8 cellular contexts compared by ENCODE assay signal in genomic region chr3:51941798-51942602, GRCh38. TPM values are rescaled to one million over a fixed set of nuclear protein-coding genes. Genes with fewer than 3 reads are reported as not detected.
A peak's percentile ranks its signal among the peaks of the same experiment; 100 is the strongest.
DNase-seq lines count a peak whose midpoint lies in the region; ATAC-seq and TF ChIP-seq lines count a peak whose summit lies in the region.

TSS of gene PARP3 (plus strand) at chr3:51942363. CDS start at chr3:51943356, 993 bp downstream.
TSS of gene RRP9 (minus strand) at chr3:51941904. CDS start at chr3:51941867, 37 bp downstream.

- BruUV-seq in OCI-LY7 (replicated peaks; lab: Mats Ljungman, UMichigan) = no TSS peak

- CTCF ChIA-PET in OCI-LY7 (lab: Charles Lee; ENCODE audit: unreplicated experiment) = interaction anchor here (0.7 kb wide), 1 partner anchor 32 kb away, joined by 3 read pairs; the partner anchor contains the start of genes ABHD14A and ABHD14B

- POLR2A ChIA-PET in OCI-LY7 (lab: Charles Lee) = interaction anchor here (0.6 to 2.3 kb wide), 6 partner anchors 15 to 1596 kb away, joined by 3 to 11 read pairs (median 3); partner anchors contain the start of genes ABHD14B and RPL29

- peak; percentile 90 for ATAC-seq in GM21515 (IDR thresholded peaks at IDR 0.05; ENCODE audit: unreplicated experiment)

- peak within 1 kb of the TSS; percentile 88 for H3K4me2 ChIP-seq in OCI-LY7 (ENCODE audit: low read length)

- peak; percentile 96 for TF ChIP-seq CTCF in OCI-LY7 (conservative IDR thresholded peaks at IDR 0.05; ENCODE audit: low read length)

- H3K9me3 ChIP-seq in OCI-LY7 (ENCODE audit: low read length) = no peaks in the 10 kb centered on the region
- H3K9me3 ChIP-seq in mononuclear cell (ENCODE audit: low read depth, low read length) = no peaks in the 10 kb centered on the region

- H3K4me3 ChIP-seq in OCI-LY7 (ENCODE audit: low read depth, low read length, poor library complexity, severe bottlenecking) (peak within 1 kb of the TSS; percentile 90), mononuclear cell (ENCODE audit: low read length) (peak within 1 kb of the TSS; percentile 73)

- peaks cover 24% of the 10 kb centered on the region for H3K4me1 ChIP-seq in OCI-LY7 (ENCODE audit: insufficient read depth, low read length, poor library complexity, severe bottlenecking)
- peaks cover 27% of the 10 kb centered on the region for H3K4me1 ChIP-seq in mononuclear cell (ENCODE audit: insufficient read depth, low read length)

- no peaks in the 10 kb centered on the region for H4K20me1 ChIP-seq in OCI-LY7 (ENCODE audit: insufficient read depth, low read length)

- DNase-seq in DMS 273 treated with DMSO at 0.1 percent for 48 hours (lab: John Stamatoyannopoulos, UW) (peak; percentile 97), HuH-7.5 (ENCODE audit: low spot score) (peak; percentile 98), OCI-LY7 (ENCODE audit: low spot score) (peak; percentile 100), activated T-cell treated with anti-CD3 and anti-CD28 coated beads for 24 hours (ENCODE audit: low read depth) (peak; percentile 99), epidermal melanocyte (ENCODE audit: insufficient read length, low spot score) (peak; percentile 99)
- peak; percentile 100 for DNase-seq in stimulated activated CD8-positive, alpha-beta memory T cell treated with anti-CD3 and anti-CD28 coated beads, Interleukin-4, amount 100 ng/mL, for 24 hours (ENCODE audit: low read depth)

- peaks cover 27% of the 10 kb centered on the region for H3K36me3 ChIP-seq in OCI-LY7 (ENCODE audit: insufficient read depth, low read length)

- intact Hi-C loops in OCI-LY7 (cut with micrococcal nuclease; ENCODE audit: unreplicated experiment) = loop anchor here (1.0 to 5.0 kb wide), 5 partner anchors 32 to 203 kb away; partner anchors contain the start of genes ABHD14B, DUSP7 and RPL29

- H3K27ac ChIP-seq in OCI-LY7 (ENCODE audit: low read depth, low read length, poor library complexity, severe bottlenecking) = no peak within 1 kb of the TSS

- no peaks in the 10 kb centered on the region for H3K27me3 ChIP-seq in mononuclear cell (ENCODE audit: insufficient read depth, low read length)

- H3K79me2 ChIP-seq in OCI-LY7 (ENCODE audit: insufficient read depth, low read depth, low read length) = peaks cover 23% of the 10 kb centered on the region

- peak within 1 kb of the TSS; percentile 95 for H2AFZ ChIP-seq in OCI-LY7 (ENCODE audit: low read length)

- no peaks in the 10 kb centered on the region for H3K9me2 ChIP-seq in OCI-LY7 (ENCODE audit: insufficient read depth, low read length)

RNA-seq across cellular contexts. Expression of gene PARP3, which starts in this region (rescaled TPM):
- total RNA-seq in OCI-LY7 (2014; rRNA removed; shearing (Covaris generic)) = 8.1 and 11.9 TPM in 2 replicates
- total RNA-seq in OCI-LY7 (2022) (11.0 and 12.0 TPM in 2 replicates), mononuclear cell (6.2 TPM)

RNA-seq across cellular contexts. Expression of gene RRP9, which starts in this region (rescaled TPM):
- 36.9 and 41.1 TPM in 2 replicates for total RNA-seq in OCI-LY7 (2014; rRNA removed; shearing (Covaris generic))
- total RNA-seq in OCI-LY7 (2022) = 26.5 and 34.4 TPM in 2 replicates
- 2.7 TPM for total RNA-seq in mononuclear cell
